In the genomic region with DNA sequence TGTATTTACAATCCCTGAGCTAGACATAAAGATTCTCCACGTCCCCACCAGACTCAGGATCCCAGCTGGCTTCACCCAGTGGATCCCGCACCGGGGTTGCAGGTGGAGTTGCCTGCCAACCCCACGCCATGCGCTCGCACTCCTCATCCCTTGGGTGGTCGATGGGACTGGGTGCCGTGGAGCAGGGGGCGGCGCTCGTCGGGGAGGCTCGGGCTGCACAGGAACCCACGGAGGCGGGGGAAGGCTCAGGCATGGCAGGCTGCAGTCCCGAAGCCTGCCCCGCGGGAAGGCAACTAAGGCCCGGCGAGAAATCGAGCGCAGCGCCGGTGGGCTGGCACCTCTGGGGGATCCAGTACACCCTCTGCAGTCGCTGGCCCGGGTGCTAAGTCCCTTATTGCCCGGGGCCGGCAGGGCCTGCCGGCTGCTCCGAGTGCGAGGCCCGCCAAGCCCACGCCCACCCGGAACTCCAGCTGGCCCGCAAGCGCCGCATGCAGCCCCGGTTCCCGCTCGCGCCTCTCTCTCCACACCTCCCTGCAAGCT, we compare ENCODE assay signal across 7 cellular contexts. TPM values are rescaled to one million over a fixed set of nuclear protein-coding genes. Genes with fewer than 3 reads are reported as not detected.
DNase-seq lines count a peak whose midpoint lies in the region; ATAC-seq, FAIRE-seq and TF ChIP-seq lines count a peak whose summit lies in the region.
"Not testable (repeated sequence)": the region's sequence is repeated elsewhere in the genome, so short reads cannot be mapped to it uniquely, and the experiment has no call there.
"Had no signal": no experiment of that assay in that cellular context is flagged by ENCODE, and none has a peak within 500 bp of the region (broad histone marks: within the 10 kb centered on the region; RNA-seq: fewer than 3 reads in every experiment).

No MANE protein-coding gene starts in this region.

- H4K8ac ChIP-seq in H9 (replicated peaks; ENCODE audit: insufficient read length, low read depth, low read length); trophoblast cell (ENCODE audit: low read depth, low read length): not testable (repeated sequence)

- H2AK5ac ChIP-seq in H9 (ENCODE audit: insufficient read length, low read length); trophoblast cell (ENCODE audit: low read length): not testable (repeated sequence)

- DNase-seq in H9; K562 (ENCODE audit: extremely low read depth in 1 of 4, low spot score in 3 of 4); HepG2 (ENCODE audit: low spot score); trophoblast cell; type B pancreatic cell (ENCODE audit: extremely low spot score, unreplicated experiment): not testable (repeated sequence)

- TF ChIP-seq POLR2A in K562 (conservative IDR thresholded peaks at IDR 0.05); HepG2 (IDR thresholded peaks at IDR 0.05; ENCODE audit: insufficient read depth in 1 of 2, low read depth in 2 of 2, low read length in 2 of 2): not testable (repeated sequence)

- H3K56ac ChIP-seq in H9 (ENCODE audit: insufficient read length, low read depth, low read length) = not testable (repeated sequence)

- not testable (repeated sequence) for H3K23me2 ChIP-seq in H9 (ENCODE audit: insufficient read length, low read depth, low read length, poor library complexity, severe bottlenecking)

- peak overlapping the region in 2 of 3 experiments; percentile 51 to 86; a peak in 2 of 7 replicates for H3K27ac Mint-ChIP-seq in H9
- peak overlapping the region; percentile 24 for H3K27ac Mint-ChIP-seq in type B pancreatic cell

- BruUV-seq in K562 (replicated peaks; lab: Mats Ljungman, UMichigan); HepG2 (replicated peaks; lab: Mats Ljungman, UMichigan): not testable (repeated sequence)

- TF ChIP-seq EP300 in K562 (IDR thresholded peaks at IDR 0.05; ENCODE audit: low read length); HepG2 (IDR thresholded peaks at IDR 0.05; ENCODE audit: low read depth in 2 of 2, low read length in 2 of 2); HepG2 (CRISPR knock-in tag; IDR thresholded peaks at IDR 0.05; ENCODE audit: borderline replicate concordance): not testable (repeated sequence)

- H4K20me1 ChIP-seq in H9 (ENCODE audit: control insufficient read depth, insufficient read depth, insufficient read length); K562 (replicated peaks; ENCODE audit: control insufficient read depth, insufficient read depth, low read length); HepG2 (ENCODE audit: insufficient read depth, low read length): not testable (repeated sequence)

- not testable (repeated sequence) for H3K4ac ChIP-seq in H9 (ENCODE audit: low read depth, low read length); trophoblast cell (ENCODE audit: low read depth, low read length)

- H3K14ac ChIP-seq in H9 (ENCODE audit: insufficient read depth, low read length); trophoblast cell (ENCODE audit: low read length): not testable (repeated sequence)

- H3T11ph ChIP-seq in H9 (ENCODE audit: low read length) = not testable (repeated sequence)

- in situ Hi-C loops in K562 (cut with MboI) = loop anchor here (5.0 kb wide), 1 partner anchor 33 kb away; no protein-coding TSS in a partner anchor
- in situ Hi-C loops in HepG2 (cut with HindIII; ENCODE audit: extremely low pct_ligation_motif_present, low pct_unique_long_range_greater_than_20kb) = not testable (repeated sequence)

- not testable (repeated sequence) for TF ChIP-seq CTCF in H9 (conservative IDR thresholded peaks at IDR 0.05); K562 (IDR thresholded peaks at IDR 0.05 in 2 of 3, conservative IDR thresholded peaks at IDR 0.05 in 1 of 3; ENCODE audit: insufficient read depth in 2 of 3, low read depth in 1 of 3, low read length in 3 of 3); HepG2 (CRISPR knock-in tag; IDR thresholded peaks at IDR 0.05); type B pancreatic cell (conservative IDR thresholded peaks at IDR 0.05)

- WGBS in H9 (ENCODE audit: extremely low coverage, insufficient read length, low lambda C conversion rate) = no CpG with 5 or more reads among the region's 41 CpGs
- 98% methylated on average over 21 of the region's 41 CpGs for WGBS in K562 (ENCODE audit: insufficient coverage, low coverage, missing lambda C conversion rate)
- WGBS in HepG2 (ENCODE audit: low lambda C conversion rate) = 98% methylated on average over 32 of the region's 41 CpGs
- whole genome bisulfite sequencing in trophoblast cell (ENCODE audit: extremely low coverage, insufficient coverage, insufficient read length) = no CpG with 5 or more reads among the region's 41 CpGs

- not testable (repeated sequence) for H3K4me3 ChIP-seq in K562; HepG2 (replicated peaks in 1 of 3; ENCODE audit: insufficient read depth in 1 of 3, low read depth in 2 of 3, low read length in 3 of 3); trophoblast cell (ENCODE audit: low read depth, low read length)

- not testable (repeated sequence) for H4K12ac ChIP-seq in trophoblast cell (ENCODE audit: low read depth, low read length)

- H2BK15ac ChIP-seq in H9 (ENCODE audit: low read depth, low read length) = not testable (repeated sequence)

- H2AFZ ChIP-seq in H9 (ENCODE audit: low read length); K562 (ENCODE audit: low read depth, low read length); HepG2 (ENCODE audit: low read length); trophoblast cell (ENCODE audit: insufficient read depth, low read length, poor library complexity): not testable (repeated sequence)

- not testable (repeated sequence) for ATAC-seq in K562, HepG2

- H3K9me3 Mint-ChIP-seq in H9, type B pancreatic cell: not testable (repeated sequence)

- H2BK20ac ChIP-seq in H9 (ENCODE audit: low read depth, low read length, poor library complexity, severe bottlenecking) = not testable (repeated sequence)

- not testable (repeated sequence) for H3K79me2 ChIP-seq in H9 (ENCODE audit: insufficient read depth, low read length); K562 (ENCODE audit: control insufficient read depth, insufficient read depth, low read length); HepG2 (ENCODE audit: insufficient read depth, low read length); trophoblast cell (ENCODE audit: control insufficient read depth, insufficient read depth, low read length, poor library complexity)

- not testable (repeated sequence) for H3K9me1 ChIP-seq in K562 (ENCODE audit: control insufficient read depth, insufficient read depth, low read length)

- not testable (repeated sequence) for H3K27ac ChIP-seq in H9 (ENCODE audit: insufficient read length, low read depth, low read length); K562 (ENCODE audit: extremely low read depth, low read depth, low read length); HepG2 (ENCODE audit: extremely low read length, insufficient read depth, low read length); trophoblast cell (ENCODE audit: low read depth, low read length)

- H3K23ac ChIP-seq in H9 (ENCODE audit: insufficient read length, low read depth, low read length); trophoblast cell (ENCODE audit: low read length): not testable (repeated sequence)

- CTCF ChIA-PET in K562 (lab: Yijun Ruan, JAX; ENCODE audit: low intra/inter-chr PET ratio); HepG2 (lab: Yijun Ruan, JAX; ENCODE audit: low intra/inter-chr PET ratio, low total read pairs): not testable (repeated sequence)

- H3K9me3 ChIP-seq in H9 (ENCODE audit: control insufficient read depth, low read depth, low read length); K562 (replicated peaks; ENCODE audit: control insufficient read depth, insufficient read depth, low read depth, low read length); HepG2 (ENCODE audit: low read length); trophoblast cell (ENCODE audit: insufficient read depth, low read depth, low read length): not testable (repeated sequence)

- H2BK120ac ChIP-seq in H9 (ENCODE audit: low read depth, low read length, poor library complexity, severe bottlenecking); trophoblast cell (ENCODE audit: insufficient read depth, low read length, poor library complexity): not testable (repeated sequence)

- not testable (repeated sequence) for H3K36me3 ChIP-seq in K562 (ENCODE audit: control insufficient read depth, insufficient read depth, low read length); HepG2 (replicated peaks in 1 of 2; ENCODE audit: control insufficient read depth in 1 of 2, insufficient read depth in 2 of 2, low read length in 2 of 2); trophoblast cell (ENCODE audit: control insufficient read depth in 1 of 2, insufficient read depth in 2 of 2, low read length in 2 of 2)

- H3K4me3 Mint-ChIP-seq in H9 = peak overlapping the region in 1 of 2 experiments; percentile 26; a peak in 1 of 5 replicates
- not testable (repeated sequence) for H3K4me3 Mint-ChIP-seq in type B pancreatic cell

- not testable (repeated sequence) for H3K4me1 ChIP-seq in H9 (ENCODE audit: insufficient read depth, low read length); trophoblast cell (ENCODE audit: control insufficient read depth in 1 of 2, insufficient read depth in 2 of 2, low read length in 2 of 2)
- peaks cover 30 to 47% of the 10 kb centered on the region in 2 experiments for H3K4me1 ChIP-seq in K562 (replicated peaks in 1 of 2; ENCODE audit: control insufficient read depth in 2 of 2, insufficient read depth in 2 of 2, low read length in 2 of 2)
- peaks cover 71% of the 10 kb centered on the region for H3K4me1 ChIP-seq in HepG2 (ENCODE audit: insufficient read depth, low read length)

- H3K27me3 ChIP-seq in H9 (ENCODE audit: insufficient read depth, low read length); K562 (ENCODE audit: control insufficient read depth in 2 of 2, insufficient read depth in 2 of 2, low read length in 2 of 2); HepG2 (ENCODE audit: control insufficient read depth in 1 of 2, insufficient read depth in 2 of 2, low read length in 2 of 2); trophoblast cell (ENCODE audit: insufficient read depth, low read length): not testable (repeated sequence)

- TF ChIP-seq RAD21 in K562 (CRISPR knock-in tag; conservative IDR thresholded peaks at IDR 0.05 in 1 of 2, IDR thresholded peaks at IDR 0.05 in 1 of 2); HepG2 (CRISPR knock-in tag; IDR thresholded peaks at IDR 0.05): not testable (repeated sequence)

- not testable (repeated sequence) for H2BK5ac ChIP-seq in H9 (ENCODE audit: insufficient read length, low read length); trophoblast cell (ENCODE audit: low read depth, low read length, poor library complexity)

- H3K36me3 Mint-ChIP-seq in H9 (ENCODE audit: insufficient read depth in 1 of 3, low read depth in 3 of 3); type B pancreatic cell: not testable (repeated sequence)

- not testable (repeated sequence) for H4K5ac ChIP-seq in H9 (ENCODE audit: insufficient read length, low read depth, low read length)

- intact Hi-C loops in K562 (cut with micrococcal nuclease); HepG2 (cut with micrococcal nuclease; ENCODE audit: unreplicated experiment): not testable (repeated sequence)

- H3K79me1 ChIP-seq in H9 (ENCODE audit: insufficient read depth, low read depth, low read length, poor library complexity, severe bottlenecking); trophoblast cell (ENCODE audit: low read length): not testable (repeated sequence)

- POLR2A ChIA-PET in K562 (lab: Yijun Ruan, JAX) = interaction anchor here (0.6 to 1.3 kb wide), 4 partner anchors 12 to 159 kb away, joined by 3 read pairs; a partner anchor contains a TSS
- POLR2A ChIA-PET in HepG2 (lab: Yijun Ruan, JAX) = interaction anchor here (2.3 to 2.6 kb wide), 2 partner anchors 27 to 31 kb away, joined by 13 to 17 read pairs; a partner anchor contains a TSS

- H2BK12ac ChIP-seq in H9 (ENCODE audit: insufficient read length, low read depth, low read length) = not testable (repeated sequence)
- peak overlapping the region; percentile 44 for H2BK12ac ChIP-seq in trophoblast cell (ENCODE audit: low read length)

- H3K27me3 Mint-ChIP-seq in H9 (ENCODE audit: low read depth); type B pancreatic cell: not testable (repeated sequence)

- peaks cover 23 to 28% of the 10 kb centered on the region in 2 experiments for H3K4me1 Mint-ChIP-seq in H9
- H3K4me1 Mint-ChIP-seq in type B pancreatic cell (ENCODE audit: unreplicated experiment) = not testable (repeated sequence)

- not testable (repeated sequence) for H3K4me2 ChIP-seq in H9 (ENCODE audit: insufficient read depth, insufficient read length, low read length); K562 (ENCODE audit: insufficient read depth, low read length); HepG2 (ENCODE audit: low read depth, low read length); trophoblast cell (ENCODE audit: low read length)

- H3K18ac ChIP-seq in H9 (ENCODE audit: insufficient read length, low read depth, low read length); trophoblast cell (ENCODE audit: low read length): not testable (repeated sequence)

- not testable (repeated sequence) for FAIRE-seq in K562 (lab: Jason Lieb, UNC); HepG2 (lab: Jason Lieb, UNC)

- not testable (repeated sequence) for H4K91ac ChIP-seq in H9 (ENCODE audit: insufficient read length, low read depth, low read length); trophoblast cell (ENCODE audit: low read depth, low read length)

- H3K9ac ChIP-seq in H9 (ENCODE audit: extremely low read depth, insufficient read length, low read length); K562 (ENCODE audit: insufficient read depth in 1 of 2, low read depth in 2 of 2, low read length in 2 of 2); HepG2 (ENCODE audit: insufficient read depth, low read depth, low read length); trophoblast cell (ENCODE audit: low read length): not testable (repeated sequence)

RNA-seq across cellular contexts. Expression of a gene that starts 25.9 kb away (rescaled TPM):
- total RNA-seq in H9 (2021) (93.1 and 98.2 TPM in 2 replicates), K562 (2014; rRNA removed) (145 and 157 TPM in 2 replicates), K562 (2014; rRNA removed; fragmentation: Illumina TruSeq; extraction: Trizol) (126 and 129 TPM in 2 replicates), K562 (2015; rRNA removed; fragmentation: Illumina TruSeq; extraction: Trizol) (141 and 156 TPM in 2 replicates), K562 (2021) (122 and 127 TPM in 2 replicates), HepG2 (2016; rRNA removed; fragmentation: Illumina TruSeq; extraction: Trizol) (79.0 and 88.6 TPM in 2 replicates), type B pancreatic cell (ENCODE audit: low replicate concordance) (49.2 and 78.0 TPM in 2 replicates)
- 367 and 380 TPM in 2 replicates for total RNA-seq in K562 (2011; cell fraction: chromatin; rRNA removed; ENCODE audit: low replicate concordance)
- 219 and 229 TPM in 2 replicates for total RNA-seq in K562 (2011; cell fraction: nucleolus; rRNA removed)
- total RNA-seq in K562 (2011; cell fraction: nucleoplasm; rRNA removed) = 317 and 452 TPM in 2 replicates
- polyA plus RNA-seq in K562 (2011; rRNA removed) (206 and 235 TPM in 2 replicates), K562 (2014; fragmentation: Illumina TruSeq; extraction: Trizol) (90.9 and 99.7 TPM in 2 replicates), K562 (2014; fragmentation: Nextera tagmentation; extraction: Ambion mirVana) (10 to 100 TPM; 37.7 to 49.6 TPM), K562 (2014; rRNA removed) (118 TPM in 2 replicates), HepG2 (2011; rRNA removed) (108 and 112 TPM in 2 replicates)
- 186 and 195 TPM in 2 replicates for polyA plus RNA-seq in K562 (2011; cell fraction: cytosol; rRNA removed)
- 387 and 419 TPM in 2 replicates for polyA plus RNA-seq in K562 (2011; cell fraction: nucleus; rRNA removed)
- 101 and 114 TPM in 2 replicates for polyA plus RNA-seq in K562 (2012)
- 250 and 288 TPM in 2 replicates for polyA minus RNA-seq in K562 (2011; rRNA and poly(A)+ RNA removed)
- 93.5 and 114 TPM in 2 replicates for polyA minus RNA-seq in K562 (2011; cell fraction: cytosol; rRNA and poly(A)+ RNA removed)
- polyA minus RNA-seq in K562 (2011; cell fraction: nucleus; rRNA and poly(A)+ RNA removed) = 159 and 183 TPM in 2 replicates
- total RNA-seq in HepG2 (2016; cell fraction: cytosol; rRNA removed; fragmentation: Illumina TruSeq; extraction: Trizol; ENCODE audit: low read depth) = 14.2 and 14.7 TPM in 2 replicates
- 82.1 and 84.2 TPM in 2 replicates for total RNA-seq in HepG2 (2016; cell fraction: insoluble cytoplasmic fraction; rRNA removed; fragmentation: Illumina TruSeq; extraction: Trizol)
- total RNA-seq in HepG2 (2016; cell fraction: membrane; rRNA removed; fragmentation: Illumina TruSeq; extraction: Trizol) = 35.6 and 36.2 TPM in 2 replicates
- total RNA-seq in HepG2 (2016; cell fraction: nucleus; rRNA removed; fragmentation: Illumina TruSeq; extraction: Trizol) = 86.3 and 102 TPM in 2 replicates
- 79.8 and 88.4 TPM in 2 replicates for polyA plus RNA-seq in HepG2 (2011; cell fraction: cytosol; rRNA removed)
- polyA plus RNA-seq in HepG2 (2011; cell fraction: nucleus; rRNA removed) = 158 and 172 TPM in 2 replicates
- 57.6 and 68.7 TPM in 2 replicates for polyA plus RNA-seq in HepG2 (2012)
- 6.2 and 6.6 TPM in 2 replicates for polyA plus RNA-seq in HepG2 (2016; cell fraction: cytosol; fragmentation: Illumina TruSeq; extraction: Trizol; ENCODE audit: low read depth)
- polyA plus RNA-seq in HepG2 (2016; cell fraction: insoluble cytoplasmic fraction; fragmentation: Illumina TruSeq; extraction: Trizol; ENCODE audit: low read depth) = 74.5 and 78.1 TPM in 2 replicates
- 14.8 and 17.7 TPM in 2 replicates for polyA plus RNA-seq in HepG2 (2016; cell fraction: membrane; fragmentation: Illumina TruSeq; extraction: Trizol; ENCODE audit: low read depth)
- polyA plus RNA-seq in HepG2 (2016; cell fraction: nucleus; fragmentation: Illumina TruSeq; extraction: Trizol; ENCODE audit: insufficient read depth, low read depth) = 88.3 and 97.6 TPM in 2 replicates
- 155 and 156 TPM in 2 replicates for polyA minus RNA-seq in HepG2 (2011; rRNA and poly(A)+ RNA removed; ENCODE audit: low replicate concordance)
- 47.8 and 51.6 TPM in 2 replicates for polyA minus RNA-seq in HepG2 (2011; cell fraction: cytosol; rRNA and poly(A)+ RNA removed)
- polyA minus RNA-seq in HepG2 (2011; cell fraction: nucleus; rRNA and poly(A)+ RNA removed) = 183 and 209 TPM in 2 replicates
- 53.3 and 54.2 TPM in 2 replicates for polyA plus RNA-seq in trophoblast cell (2013)

RNA-seq across cellular contexts. Expression of a gene that starts 55.4 kb away (rescaled TPM):
- total RNA-seq in H9 (2021) = 0.57 and 0.68 TPM in 2 replicates
- total RNA-seq in K562 (2011; cell fraction: chromatin; rRNA removed; ENCODE audit: low replicate concordance) = 7.3 and 15.9 TPM in 2 replicates
- total RNA-seq in K562 (2011; cell fraction: nucleolus; rRNA removed) = 5.4 and 5.5 TPM in 2 replicates
- total RNA-seq in K562 (2011; cell fraction: nucleoplasm; rRNA removed) = 6.9 and 7.6 TPM in 2 replicates
- total RNA-seq in K562 (2014; rRNA removed) = 5.6 and 6.3 TPM in 2 replicates
- total RNA-seq in K562 (2014; rRNA removed; fragmentation: Illumina TruSeq; extraction: Trizol) = 8.3 and 9.5 TPM in 2 replicates
- total RNA-seq in K562 (2015; rRNA removed; fragmentation: Illumina TruSeq; extraction: Trizol) = 7.4 and 8.2 TPM in 2 replicates
- 6.5 and 7.5 TPM in 2 replicates for total RNA-seq in K562 (2021)
- 7.5 and 9.3 TPM in 2 replicates for polyA plus RNA-seq in K562 (2011; rRNA removed)
- polyA plus RNA-seq in K562 (2011; cell fraction: cytosol; rRNA removed) = 1.7 and 3.6 TPM in 2 replicates
- 17.8 and 23.0 TPM in 2 replicates for polyA plus RNA-seq in K562 (2011; cell fraction: nucleus; rRNA removed)
- polyA plus RNA-seq in K562 (2012) = 4.8 and 9.8 TPM in 2 replicates
- 6.5 and 7.5 TPM in 2 replicates for polyA plus RNA-seq in K562 (2014; fragmentation: Illumina TruSeq; extraction: Trizol)
- polyA plus RNA-seq in K562 (2014; fragmentation: Nextera tagmentation; extraction: Ambion mirVana) = 10 to 100 TPM in 1 of 2 experiments, 1 to 10 TPM in 1; 5.1 to 10.0 TPM
- 7.5 and 8.3 TPM in 2 replicates for polyA plus RNA-seq in K562 (2014; rRNA removed)
- polyA minus RNA-seq in K562 (2011; rRNA and poly(A)+ RNA removed) = 7.8 and 11.1 TPM in 2 replicates
- 2.1 and 2.3 TPM in 2 replicates for polyA minus RNA-seq in K562 (2011; cell fraction: cytosol; rRNA and poly(A)+ RNA removed)
- polyA minus RNA-seq in K562 (2011; cell fraction: nucleus; rRNA and poly(A)+ RNA removed) = 3.1 and 7.7 TPM in 2 replicates
- not detected in 2 replicates for total RNA-seq in HepG2 (2016; rRNA removed; fragmentation: Illumina TruSeq; extraction: Trizol)
- not detected in 2 replicates for total RNA-seq in HepG2 (2016; cell fraction: cytosol; rRNA removed; fragmentation: Illumina TruSeq; extraction: Trizol; ENCODE audit: low read depth)
- total RNA-seq in HepG2 (2016; cell fraction: insoluble cytoplasmic fraction; rRNA removed; fragmentation: Illumina TruSeq; extraction: Trizol) = not detected in 2 replicates
- total RNA-seq in HepG2 (2016; cell fraction: membrane; rRNA removed; fragmentation: Illumina TruSeq; extraction: Trizol) = not detected in 2 replicates
- total RNA-seq in HepG2 (2016; cell fraction: nucleus; rRNA removed; fragmentation: Illumina TruSeq; extraction: Trizol) = not detected in 2 replicates
- polyA plus RNA-seq in HepG2 (2011; rRNA removed) = not detected in 2 replicates
- not detected in 2 replicates for polyA plus RNA-seq in HepG2 (2011; cell fraction: cytosol; rRNA removed)
- not detected in 2 replicates for polyA plus RNA-seq in HepG2 (2011; cell fraction: nucleus; rRNA removed)
- not detected in 2 replicates for polyA plus RNA-seq in HepG2 (2012)
- not detected in 2 replicates for polyA plus RNA-seq in HepG2 (2016; cell fraction: cytosol; fragmentation: Illumina TruSeq; extraction: Trizol; ENCODE audit: low read depth)
- polyA plus RNA-seq in HepG2 (2016; cell fraction: insoluble cytoplasmic fraction; fragmentation: Illumina TruSeq; extraction: Trizol; ENCODE audit: low read depth) = not detected in 2 replicates
- polyA plus RNA-seq in HepG2 (2016; cell fraction: membrane; fragmentation: Illumina TruSeq; extraction: Trizol; ENCODE audit: low read depth) = not detected in 2 replicates
- not detected in 2 replicates for polyA plus RNA-seq in HepG2 (2016; cell fraction: nucleus; fragmentation: Illumina TruSeq; extraction: Trizol; ENCODE audit: insufficient read depth, low read depth)
- polyA minus RNA-seq in HepG2 (2011; rRNA and poly(A)+ RNA removed; ENCODE audit: low replicate concordance) = 1.1 TPM in 1 of 2 replicates, not detected in the other
- polyA minus RNA-seq in HepG2 (2011; cell fraction: cytosol; rRNA and poly(A)+ RNA removed) = not detected in 2 replicates
- not detected in 2 replicates for polyA minus RNA-seq in HepG2 (2011; cell fraction: nucleus; rRNA and poly(A)+ RNA removed)
- polyA plus RNA-seq in trophoblast cell (2013) = 0.53 and 0.67 TPM in 2 replicates
- total RNA-seq in type B pancreatic cell (ENCODE audit: low replicate concordance) = 0.68 and 2.2 TPM in 2 replicates
- total RNA-seq: CD4-positive, CD25-positive, alpha-beta regulatory T cell; CD8-positive, alpha-beta T cell had no signal
